In the genomic region with DNA sequence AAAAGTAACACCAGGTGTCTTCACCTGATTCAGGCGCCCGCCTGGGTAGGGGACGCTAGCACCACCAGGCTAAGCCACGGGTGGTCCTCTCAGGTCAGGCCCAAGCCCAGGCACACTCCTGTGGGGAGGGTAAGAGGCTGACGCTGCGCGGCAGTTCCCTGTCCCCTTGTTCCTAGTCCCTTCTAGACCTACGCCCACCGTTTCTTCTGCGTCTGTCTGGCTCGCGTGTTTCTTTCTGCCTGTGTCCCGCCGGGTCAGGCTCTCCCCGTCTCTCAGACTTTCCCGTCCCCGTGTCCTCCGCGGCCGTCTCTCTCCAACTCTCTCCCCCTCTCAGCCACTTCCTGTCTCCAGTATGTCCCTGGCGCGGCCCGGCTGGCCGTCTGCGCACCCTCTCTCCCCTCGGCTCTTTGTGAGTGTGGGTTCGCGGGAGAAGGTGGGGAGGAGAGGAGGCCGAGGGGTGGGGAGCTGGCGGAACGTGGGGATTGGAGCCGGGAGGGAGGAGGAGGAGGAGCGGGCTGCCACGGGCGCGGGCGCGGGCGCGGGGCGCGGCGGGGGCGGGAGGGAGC, we compare ENCODE assay signal across 8 cellular contexts. TPM values are rescaled to one million over a fixed set of nuclear protein-coding genes. Genes with fewer than 3 reads are reported as not detected.
A peak's percentile ranks its signal among the peaks of the same experiment; 100 is the strongest.
DNase-seq lines count a peak whose midpoint lies in the region; ATAC-seq and TF ChIP-seq lines count a peak whose summit lies in the region.

No MANE protein-coding gene starts in this region.

- H3K36me3 ChIP-seq in mesodermal cell (ENCODE audit: control insufficient read depth, insufficient read depth, low read length), result peaks cover 7% of the 10 kb centered on the region

- CTCF ChIA-PET in GM10248 (lab: Yijun Ruan, JAX), result interaction anchor here (1.1 to 17.8 kb wide), 15 partner anchors 7 to 275 kb away, joined by 3 to 264 read pairs (median 3); a partner anchor contains a TSS
- CTCF ChIA-PET in HEK293T (lab: Yijun Ruan, JAX), result interaction anchor here (1.4 to 1.8 kb wide), 5 partner anchors 9 to 275 kb away, joined by 4 to 10 read pairs (median 5); a partner anchor contains a TSS

- WGBS in mesodermal cell (ENCODE audit: insufficient coverage in 2 of 2), 2 experiments, result 0 to 1% methylated on average over 12 to 25 of the region's 44 CpGs

- H3K4me1 ChIP-seq in mesodermal cell (ENCODE audit: control insufficient read depth, insufficient read depth, low read length, poor library complexity, severe bottlenecking), result peaks cover 64% of the 10 kb centered on the region

- no peak for TF ChIP-seq CTCF in GM10248 (IDR thresholded peaks at IDR 0.05; ENCODE audit: control extremely low read depth, extremely low read depth, low read depth, missing control alignments)

- H3K9me3 ChIP-seq in mesodermal cell (ENCODE audit: control insufficient read depth, low read length), result no peaks in the 10 kb centered on the region

- peaks cover 23% of the 10 kb centered on the region for H3K36me3 Mint-ChIP-seq in stimulated activated effector memory CD8-positive, alpha-beta T cell treated with anti-CD3 and anti-CD28 coated beads, Interleukin-12 subunit alpha, Interleukin-12 subunit beta, amount 100 ng/mL, for 72 hours

- peak overlapping the region; percentile 88 for H3K27ac ChIP-seq in mesodermal cell (ENCODE audit: low read depth, low read length, severe bottlenecking)

- ATAC-seq in stimulated activated effector memory CD8-positive, alpha-beta T cell treated with anti-CD3 and anti-CD28 coated beads, Interleukin-12 subunit alpha, Interleukin-12 subunit beta, amount 100 ng/mL, for 72 hours, result peak; percentile 50

- peaks cover 52% of the 10 kb centered on the region for H3K4me1 Mint-ChIP-seq in stimulated activated effector memory CD8-positive, alpha-beta T cell treated with anti-CD3 and anti-CD28 coated beads, Interleukin-12 subunit alpha, Interleukin-12 subunit beta, amount 100 ng/mL, for 72 hours

- POLR2A ChIA-PET in GM10248 (lab: Yijun Ruan, JAX), result no interaction called here
- POLR2A ChIA-PET in HEK293T (lab: Yijun Ruan, JAX), result interaction anchor here (0.9 to 2.7 kb wide), 5 partner anchors 9 to 51 kb away, joined by 3 to 21 read pairs (median 4); a partner anchor contains a TSS

- H3K27ac Mint-ChIP-seq in stimulated activated effector memory CD8-positive, alpha-beta T cell treated with anti-CD3 and anti-CD28 coated beads, Interleukin-12 subunit alpha, Interleukin-12 subunit beta, amount 100 ng/mL, for 72 hours, result peak overlapping the region; percentile 89

- no peaks in the 10 kb centered on the region for H3K9me3 Mint-ChIP-seq in stimulated activated effector memory CD8-positive, alpha-beta T cell treated with anti-CD3 and anti-CD28 coated beads, Interleukin-12 subunit alpha, Interleukin-12 subunit beta, amount 100 ng/mL, for 72 hours

- H3K4me3 Mint-ChIP-seq in stimulated activated effector memory CD8-positive, alpha-beta T cell treated with anti-CD3 and anti-CD28 coated beads, Interleukin-12 subunit alpha, Interleukin-12 subunit beta, amount 100 ng/mL, for 72 hours, result peak overlapping the region; percentile 87

- DNase-seq in GM10248 (ENCODE audit: extremely low spot score), result peak; percentile 46
- peak; percentile 34 for DNase-seq in HEK293T (ENCODE audit: extremely low spot score)
- DNase-seq in NCI-H146 (lab: John Stamatoyannopoulos, UW), result peak; percentile 89
- DNase-seq in activated CD4-positive, alpha-beta T cell treated with anti-CD3 and anti-CD28 coated beads, Interleukin-2, amount 50 U/mL, for 48 hours, result peak; percentile 64 to 70
- peak; percentile 58 for DNase-seq in epidermal melanocyte (ENCODE audit: insufficient read length, low spot score)
- peak in 1 of 2 donors; percentile 81 for DNase-seq in stimulated activated effector memory CD8-positive, alpha-beta T cell treated with anti-CD3 and anti-CD28 coated beads, Interleukin-12 subunit alpha, Interleukin-12 subunit beta, amount 100 ng/mL, for 72 hours (ENCODE audit: low spot score in 2 of 2)
- no peak for DNase-seq in middle frontal gyrus (ENCODE audit: extremely low spot score, low spot score)

- H3K4me3 ChIP-seq in mesodermal cell (ENCODE audit: extremely low read depth, insufficient read depth, low read length, poor library complexity, severe bottlenecking), result peak overlapping the region; percentile 56

TF ChIP-seq in HEK293T, 16 proteins besides CTCF, POLR2A, EP300 and RAD21:
- TF ChIP-seq FOXM1 (IDR thresholded peaks at IDR 0.05; ENCODE audit: borderline replicate concordance), result no peak
- TF ChIP-seq SP1 (IDR thresholded peaks at IDR 0.05), result no peak
- no peak for TF ChIP-seq ARNT (IDR thresholded peaks at IDR 0.05)
- no peak for TF ChIP-seq ELF4 (IDR thresholded peaks at IDR 0.05)
- no peak for TF ChIP-seq NFRKB (IDR thresholded peaks at IDR 0.05)
- TF ChIP-seq BHLHE40 (IDR thresholded peaks at IDR 0.05; ENCODE audit: borderline replicate concordance), result no peak
- TF ChIP-seq, protein P1, sequence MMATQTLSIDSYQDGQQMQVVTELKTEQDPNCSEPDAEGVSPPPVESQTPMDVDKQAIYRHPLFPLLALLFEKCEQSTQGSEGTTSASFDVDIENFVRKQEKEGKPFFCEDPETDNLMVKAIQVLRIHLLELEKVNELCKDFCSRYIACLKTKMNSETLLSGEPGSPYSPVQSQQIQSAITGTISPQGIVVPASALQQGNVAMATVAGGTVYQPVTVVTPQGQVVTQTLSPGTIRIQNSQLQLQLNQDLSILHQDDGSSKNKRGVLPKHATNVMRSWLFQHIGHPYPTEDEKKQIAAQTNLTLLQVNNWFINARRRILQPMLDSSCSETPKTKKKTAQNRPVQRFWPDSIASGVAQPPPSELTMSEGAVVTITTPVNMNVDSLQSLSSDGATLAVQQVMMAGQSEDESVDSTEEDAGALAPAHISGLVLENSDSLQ (IDR thresholded peaks at IDR 0.05), result no peak
- no peak; the same call in 1 of the 2 replicates for TF ChIP-seq L3MBTL2 (conservative IDR thresholded peaks at IDR 0.05)
TF ChIP-seq in HEK293T: peak in this region for 0.

RNA-seq across cellular contexts. Expression of a gene that starts 3.1 kb away (rescaled TPM):
- 30.9 TPM for polyA plus RNA-seq in mesodermal cell (2013, experiment 1 of 2)
- polyA plus RNA-seq in mesodermal cell (2013, experiment 2 of 2), result 19.3 TPM

RNA-seq across cellular contexts. Expression of a gene that starts 32.5 kb away (rescaled TPM):
- polyA plus RNA-seq in mesodermal cell (2013, experiment 1 of 2), result 9.6 TPM
- polyA plus RNA-seq in mesodermal cell (2013, experiment 2 of 2), result 7.3 TPM

RNA-seq across cellular contexts. Expression of a gene that starts 40.5 kb away (rescaled TPM):
- polyA plus RNA-seq in mesodermal cell (2013, experiment 1 of 2), result 346 TPM
- 376 TPM for polyA plus RNA-seq in mesodermal cell (2013, experiment 2 of 2)

RNA-seq across cellular contexts. Expression of a gene that starts 50.7 kb away (rescaled TPM):
- polyA plus RNA-seq in mesodermal cell (2013, experiment 1 of 2), result 26.4 TPM
- polyA plus RNA-seq in mesodermal cell (2013, experiment 2 of 2), result 25.5 TPM

RNA-seq across cellular contexts. Expression of a gene that starts 56.5 kb away (rescaled TPM):
- polyA plus RNA-seq in mesodermal cell (2013, experiment 1 of 2), result not detected
- not detected for polyA plus RNA-seq in mesodermal cell (2013, experiment 2 of 2)
